11 cellular contexts compared by ENCODE assay signal in genomic region chr11:65617136-65617850, GRCh38. TPM values are rescaled to one million over a fixed set of nuclear protein-coding genes. Genes with fewer than 3 reads are reported as not detected.
A peak's percentile ranks its signal among the peaks of the same experiment; 100 is the strongest.
DNase-seq lines count a peak whose midpoint lies in the region; ATAC-seq and TF ChIP-seq lines count a peak whose summit lies in the region.
"Had no signal": no experiment of that assay in that cellular context is flagged by ENCODE, and none has a peak within 500 bp of the region (broad histone marks: within the 10 kb centered on the region; RNA-seq: fewer than 3 reads in every experiment).

No MANE protein-coding gene starts in this region.

- peak overlapping the region; percentile 75 for H3K4me3 ChIP-seq in CD8-positive, alpha-beta T cell (ENCODE audit: low read depth, low read length)
- peak overlapping the region; percentile 92 for H3K4me3 ChIP-seq in Karpas-422 (ENCODE audit: low read length)

- H3K9me3 Mint-ChIP-seq in CD8-positive, alpha-beta T cell, result no peaks in the 10 kb centered on the region
- no peaks in the 10 kb centered on the region for H3K9me3 Mint-ChIP-seq in MCF 10A (ENCODE audit: unreplicated experiment)
- H3K9me3 Mint-ChIP-seq in nephron progenitor cell, result no peaks in the 10 kb centered on the region

- peaks cover 33% of the 10 kb centered on the region for H3K4me1 Mint-ChIP-seq in CD8-positive, alpha-beta T cell (ENCODE audit: low read depth)
- H3K4me1 Mint-ChIP-seq in MCF 10A (ENCODE audit: insufficient read depth, unreplicated experiment) (peaks cover 13% of the 10 kb centered on the region), nephron progenitor cell (peaks cover 21% of the 10 kb centered on the region)

- DNase-seq in CD8-positive, alpha-beta T cell, result no peak
- DNase-seq in Karpas-422, result no peak
- DNase-seq in MCF 10A (ENCODE audit: unreplicated experiment), result no peak
- DNase-seq in nephron progenitor cell, result no peak
- no peak for DNase-seq in SHP77 (lab: John Stamatoyannopoulos, UW)
- DNase-seq in NCI-H510A (lab: John Stamatoyannopoulos, UW), result no peak
- DNase-seq in Kasumi-1 (lab: John Stamatoyannopoulos, UW), result no peak
- DNase-seq: GOT3 had no signal

- peaks cover 53% of the 10 kb centered on the region for H3K36me3 Mint-ChIP-seq in CD8-positive, alpha-beta T cell
- peaks cover 32% of the 10 kb centered on the region for H3K36me3 Mint-ChIP-seq in MCF 10A (ENCODE audit: insufficient read depth, unreplicated experiment)
- H3K36me3 Mint-ChIP-seq in nephron progenitor cell (ENCODE audit: low read depth), result peaks cover 12% of the 10 kb centered on the region

- no peak for ATAC-seq in CD8-positive, alpha-beta T cell
- no peak for ATAC-seq in HG03439 (IDR thresholded peaks at IDR 0.05; ENCODE audit: unreplicated experiment)

- H3K36me3 ChIP-seq in CD8-positive, alpha-beta T cell (ENCODE audit: insufficient read depth, low read length), result peaks cover 31% of the 10 kb centered on the region
- 0 out of 2 replicates have a peak, but pooled peaks cover 3% of the 10 kb centered on the region for H3K36me3 ChIP-seq in Karpas-422 (ENCODE audit: insufficient read depth, low read length)

- H2AFZ ChIP-seq in Karpas-422 (ENCODE audit: low read length), result no peak overlapping the region

- H3K9me3 ChIP-seq in CD8-positive, alpha-beta T cell (ENCODE audit: low read length), result no peaks in the 10 kb centered on the region
- H3K9me3 ChIP-seq in Karpas-422 (ENCODE audit: low read length), result no peaks in the 10 kb centered on the region

- no TSS peak for BruUV-seq in MCF 10A (replicated peaks; lab: Mats Ljungman, UMichigan)

- peaks cover 29% of the 10 kb centered on the region for H4K20me1 ChIP-seq in Karpas-422 (ENCODE audit: insufficient read depth, low read depth, low read length)

- no peaks in the 10 kb centered on the region for H3K27me3 Mint-ChIP-seq in CD8-positive, alpha-beta T cell (ENCODE audit: low read depth)
- H3K27me3 Mint-ChIP-seq in MCF 10A (ENCODE audit: insufficient read depth, unreplicated experiment) (no peaks in the 10 kb centered on the region), nephron progenitor cell (ENCODE audit: low read depth, poor library complexity) (no peaks in the 10 kb centered on the region)

- no peak overlapping the region for H3K27ac ChIP-seq in CD8-positive, alpha-beta T cell (ENCODE audit: low read depth, low read length)
- no peak overlapping the region for H3K27ac ChIP-seq in Karpas-422 (ENCODE audit: low read length)

- H3K27me3 ChIP-seq in CD8-positive, alpha-beta T cell (ENCODE audit: insufficient read depth, low read length), result no peaks in the 10 kb centered on the region
- H3K27me3 ChIP-seq in Karpas-422 (ENCODE audit: low read length), result no peaks in the 10 kb centered on the region

- H3K9ac ChIP-seq in Karpas-422 (ENCODE audit: low read length), result peak overlapping the region; percentile 90

- H3K79me2 ChIP-seq in Karpas-422 (ENCODE audit: low read length), result peaks cover 51% of the 10 kb centered on the region

- POLR2A ChIA-PET in CD8-positive, alpha-beta T cell (lab: Charles Lee), result interaction anchor here (1.3 to 3.1 kb wide), 7 partner anchors 21 to 120 kb away, joined by 3 to 34 read pairs (median 4); partner anchors contain the start of gene EHBP1L1
- POLR2A ChIA-PET in MCF 10A (lab: Yijun Ruan, JAX), result interaction anchor here (0.6 to 6.9 kb wide), 9 partner anchors 15 to 232 kb away, joined by 3 to 103 read pairs (median 4); partner anchors contain the start of genes FAM89B, RELA and ZNRD2

- H3K9me2 ChIP-seq in Karpas-422 (replicated peaks; ENCODE audit: insufficient read depth, low read length), result no peaks in the 10 kb centered on the region

- peaks cover 27% of the 10 kb centered on the region for H3K4me1 ChIP-seq in CD8-positive, alpha-beta T cell (ENCODE audit: insufficient read depth, low read length)
- H3K4me1 ChIP-seq in Karpas-422 (ENCODE audit: low read length), result peaks cover 23% of the 10 kb centered on the region

- peak overlapping the region; percentile 98 for H3K4me2 ChIP-seq in Karpas-422 (ENCODE audit: low read depth, low read length, poor library complexity, severe bottlenecking)

- intact Hi-C loops in CD8-positive, alpha-beta T cell (cut with DNase I, micrococcal nuclease), result loop anchor here in 1 of 2 experiments (10.0 kb wide), 2 partner anchors 692 to 698 kb away; partner anchors contain the start of genes CD248 and PPP2R5B
- intact Hi-C loops in MCF 10A (cut with micrococcal nuclease), result loop anchor here (5.0 kb wide), 1 partner anchor 35 kb away; no protein-coding TSS in a partner anchor

- no peak for TF ChIP-seq CTCF in CD8-positive, alpha-beta T cell (IDR thresholded peaks at IDR 0.05)
- TF ChIP-seq CTCF in MCF 10A (IDR thresholded peaks at IDR 0.05; ENCODE audit: unreplicated experiment) (no peak), nephron progenitor cell (IDR thresholded peaks at IDR 0.05) (no peak)

- H3K27ac Mint-ChIP-seq in CD8-positive, alpha-beta T cell, result peak overlapping the region; percentile 96
- H3K27ac Mint-ChIP-seq in MCF 10A (ENCODE audit: low read depth, unreplicated experiment), result peak overlapping the region; percentile 91
- H3K27ac Mint-ChIP-seq in nephron progenitor cell, result peak overlapping the region; percentile 48

- CTCF ChIA-PET in CD8-positive, alpha-beta T cell (lab: Charles Lee), result interaction anchor here (0.7 to 1.7 kb wide), 5 partner anchors 9 to 89 kb away, joined by 3 to 14 read pairs (median 3); partner anchors contain the start of genes FAM89B and RELA
- CTCF ChIA-PET in MCF 10A (lab: Yijun Ruan, JAX), result interaction anchor here (0.6 to 1.9 kb wide), 7 partner anchors 11 to 163 kb away, joined by 3 to 7 read pairs (median 4); partner anchors contain the start of genes SIPA1 and ZNRD2

- peak overlapping the region; percentile 96 for H3K4me3 Mint-ChIP-seq in CD8-positive, alpha-beta T cell
- peak overlapping the region; percentile 91 for H3K4me3 Mint-ChIP-seq in MCF 10A (ENCODE audit: unreplicated experiment)
- peak overlapping the region; percentile 96 for H3K4me3 Mint-ChIP-seq in nephron progenitor cell

RNA-seq across cellular contexts. Expression of gene PCNX3, which starts 1.7 kb away (rescaled TPM):
- total RNA-seq in CD8-positive, alpha-beta T cell, result 10 to 100 TPM; 52.7 to 56.4 TPM
- 20.4 and 28.5 TPM in 2 replicates for total RNA-seq in Karpas-422 (2014; rRNA removed; shearing (Covaris generic); ENCODE audit: low replicate concordance)
- total RNA-seq in MCF 10A (2022), result 40.9 and 45.8 TPM in 2 replicates

RNA-seq across cellular contexts. Expression of gene MAP3K11, which starts 3.3 kb away (rescaled TPM):
- 10 to 100 TPM; 56.6 to 65.7 TPM for total RNA-seq in CD8-positive, alpha-beta T cell
- 11.8 and 28.0 TPM in 2 replicates for total RNA-seq in Karpas-422 (2014; rRNA removed; shearing (Covaris generic); ENCODE audit: low replicate concordance)
- 35.2 and 39.7 TPM in 2 replicates for total RNA-seq in MCF 10A (2022)

RNA-seq across cellular contexts. Expression of gene SIPA1, which starts 20.6 kb away (rescaled TPM):
- total RNA-seq in CD8-positive, alpha-beta T cell, result 100 to 1,000 TPM; 397 to 405 TPM
- 74.6 and 123 TPM in 2 replicates for total RNA-seq in Karpas-422 (2014; rRNA removed; shearing (Covaris generic); ENCODE audit: low replicate concordance)
- total RNA-seq in MCF 10A (2022), result 4.9 TPM in 2 replicates

RNA-seq across cellular contexts. Expression of gene KCNK7, which starts 21.7 kb away (rescaled TPM):
- total RNA-seq in CD8-positive, alpha-beta T cell, result 10 to 100 TPM in 1 of 2 experiments, 1 to 10 TPM in 1; 9.1 to 11.1 TPM
- total RNA-seq in Karpas-422 (2014; rRNA removed; shearing (Covaris generic); ENCODE audit: low replicate concordance), result 0.25 and 0.48 TPM in 2 replicates
- 0.25 TPM in 1 of 2 replicates, not detected in the other for total RNA-seq in MCF 10A (2022)
- total RNA-seq: fibroblast of villous mesenchyme, RPMI7951 had no signal

RNA-seq across cellular contexts. Expression of gene EHBP1L1, which starts 41.4 kb away (rescaled TPM):
- total RNA-seq in CD8-positive, alpha-beta T cell, result 10 to 100 TPM; 64.7 to 65.1 TPM
- 19.9 and 75.1 TPM in 2 replicates for total RNA-seq in Karpas-422 (2014; rRNA removed; shearing (Covaris generic); ENCODE audit: low replicate concordance)
- 31.3 and 40.6 TPM in 2 replicates for total RNA-seq in MCF 10A (2022)

Comparison
In these comparisons a context has a peak if more than half of its experiments do, and no peak if none do; other contexts are left out.
1. RNA of gene SIPA1, which starts 20.6 kb away (total RNA-seq): 397 to 405 TPM in CD8-positive, alpha-beta T cell and 74.6 to 123 TPM in Karpas-422; 4.9 TPM in MCF 10A; every median in the first group is over 10 times any median in the second.
2. Peak in every context shown above with its lines, with median percentiles within 50 percentile points of each other: H3K27ac Mint-ChIP-seq and H3K4me3 Mint-ChIP-seq.